In genomic region chr9:33619666-33620404, GRCh38 we compare ENCODE assay signal across 10 cellular contexts.
DNase-seq lines count a peak whose midpoint lies in the region; ATAC-seq and TF ChIP-seq lines count a peak whose summit lies in the region.
"Had no signal": no experiment of that assay in that cellular context is flagged by ENCODE, and none has a peak within 500 bp of the region (broad histone marks: within the 10 kb centered on the region; RNA-seq: fewer than 3 reads in every experiment).

No MANE protein-coding gene starts in this region.

- H3K36me3 Mint-ChIP-seq in chondrocyte (ENCODE audit: low read depth), result no peaks in the 10 kb centered on the region

- TF ChIP-seq CTCF in chondrocyte (IDR thresholded peaks at IDR 0.05), result no peak
- no peak for TF ChIP-seq CTCF in retinal pigment epithelial cell (conservative IDR thresholded peaks at IDR 0.05; ENCODE audit: low read depth, low read length)

- peak; percentile 15 for DNase-seq in SKM-1 treated with dmso at 0.1 percent for 144 hours (lab: John Stamatoyannopoulos, UW; ENCODE audit: unreplicated experiment)
- no peak for DNase-seq in SKM-1 (lab: John Stamatoyannopoulos, UW; ENCODE audit: unreplicated experiment)
- peak; percentile 50 for DNase-seq in NCI-H2171 treated with DMSO at 0.1 percent for 48 hours (lab: John Stamatoyannopoulos, UW)
- DNase-seq in chondrocyte (ENCODE audit: low spot score), result no peak
- peak; percentile 31 for DNase-seq in retinal pigment epithelial cell (ENCODE audit: low read depth)
- DNase-seq in NCI-H2029 (lab: John Stamatoyannopoulos, UW), result no peak
- no peak for DNase-seq in activated CD4-positive, alpha-beta T cell treated with anti-CD3 and anti-CD28 coated beads, Interleukin-2, amount 50 U/mL, for 4 hours
- DNase-seq: left ventricle myocardium inferior; stimulated activated CD4-positive, alpha-beta T cell treated with anti-CD3 and anti-CD28 coated beads, Interleukin-4, amount 100 ng/mL, for 4 hours had no signal

- H3K27ac Mint-ChIP-seq in chondrocyte (ENCODE audit: unreplicated experiment), result peak overlapping the region; percentile 91

- H3K4me3 ChIP-seq in retinal pigment epithelial cell (ENCODE audit: low read length), result no peak overlapping the region
- H3K4me3 ChIP-seq: left ventricle myocardium inferior had no signal

- H3K4me1 Mint-ChIP-seq in chondrocyte (ENCODE audit: low read depth), result peaks cover 40% of the 10 kb centered on the region

- H3K9me3 Mint-ChIP-seq in chondrocyte (ENCODE audit: low read depth), result no peaks in the 10 kb centered on the region

- no peak overlapping the region for H3K4me3 Mint-ChIP-seq in chondrocyte (ENCODE audit: unreplicated experiment)

- ATAC-seq in HG03025 (IDR thresholded peaks at IDR 0.05; ENCODE audit: low FRiP score, unreplicated experiment), result no peak

- H3K27me3 Mint-ChIP-seq in chondrocyte (ENCODE audit: low read depth), result peaks cover 5% of the 10 kb centered on the region

Comparison
In these comparisons a context has a peak if more than half of its experiments do, and no peak if none do; other contexts are left out.
1. DNase-seq: peak in SKM-1 treated with dmso at 0.1 percent for 144 hours (single experiment), NCI-H2171 treated with DMSO at 0.1 percent for 48 hours (single experiment) and retinal pigment epithelial cell (single experiment); none in SKM-1 (single experiment), chondrocyte (single experiment), NCI-H2029 (single experiment) and activated CD4-positive, alpha-beta T cell treated with anti-CD3 and anti-CD28 coated beads, Interleukin-2, amount 50 U/mL, for 4 hours (0 of 2).